ENCODE assay signal across 9 cellular contexts in the genomic region with DNA sequence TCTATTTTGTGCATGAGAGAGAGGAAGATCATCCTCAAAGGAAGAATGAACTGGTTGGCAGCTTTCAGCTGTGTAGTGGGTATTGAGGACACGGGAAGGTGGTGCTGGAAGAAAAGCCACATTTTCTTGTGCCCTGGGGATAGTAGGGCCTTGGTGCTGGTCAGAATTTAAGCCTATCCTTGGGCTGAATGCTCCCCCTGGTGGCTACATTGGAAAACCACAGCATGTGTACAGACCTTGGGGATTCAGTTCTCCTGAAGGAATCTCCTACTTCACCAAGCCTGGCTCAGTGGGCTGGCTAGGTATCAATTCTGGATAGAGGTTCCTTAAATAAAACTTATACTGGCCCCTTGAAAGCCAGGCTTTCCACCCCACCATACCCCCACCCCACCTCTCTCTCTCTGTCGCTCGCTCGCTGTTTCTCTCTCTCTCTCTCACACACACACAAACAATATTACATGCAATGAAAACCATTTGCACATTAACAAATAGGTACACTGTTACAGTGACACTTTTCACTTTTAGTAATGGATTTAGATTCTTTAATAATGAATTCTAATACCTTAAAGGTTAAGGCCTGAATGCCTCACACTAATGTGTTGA. TPM values are rescaled to one million over a fixed set of nuclear protein-coding genes. Genes with fewer than 3 reads are reported as not detected.
DNase-seq lines count a peak whose midpoint lies in the region; ATAC-seq, FAIRE-seq and TF ChIP-seq lines count a peak whose summit lies in the region.
"Had no signal": no experiment of that assay in that cellular context is flagged by ENCODE, and none has a peak within 500 bp of the region (broad histone marks: within the 10 kb centered on the region; RNA-seq: fewer than 3 reads in every experiment).

No MANE protein-coding gene starts in this region.

- no peaks in the 10 kb centered on the region for H3K27me3 ChIP-seq in bronchial epithelial cell (ENCODE audit: control insufficient read depth, insufficient read depth, low read length)

- no peak overlapping the region for H3K4me3 ChIP-seq in bronchial epithelial cell (ENCODE audit: low read depth, low read length)

- no peaks in the 10 kb centered on the region for H3K36me3 ChIP-seq in bronchial epithelial cell (ENCODE audit: control insufficient read depth, insufficient read depth, low read length)

- H3K27ac ChIP-seq in substantia nigra (ENCODE audit: low read depth, low read length, poor library complexity, severe bottlenecking), result no peak overlapping the region

- peak; percentile 82 for ATAC-seq in GM21447 (IDR thresholded peaks at IDR 0.05; ENCODE audit: unreplicated experiment)
- ATAC-seq in left lobe of liver, result peak; percentile 97

- DNase-seq in NCI-H2171 treated with DMSO at 0.1 percent for 48 hours (lab: John Stamatoyannopoulos, UW), result peak; percentile 13
- DNase-seq in NCI-H2171 (lab: John Stamatoyannopoulos, UW), result no peak
- peak; percentile 45 for DNase-seq in HPDE6-E6E7 (ENCODE audit: extremely low spot score)
- peak; percentile 39 for DNase-seq in RPMI8226
- peak; percentile 58 for DNase-seq in bronchial epithelial cell (ENCODE audit: low read depth)
- peak; percentile 55 for DNase-seq in left lobe of liver (ENCODE audit: low spot score)
- peak in 33 of 49 donors; percentile 1 to 51 (median 21) for DNase-seq in substantia nigra (lab: John Stamatoyannopoulos, UW)

- no peak for FAIRE-seq in bronchial epithelial cell (lab: Jason Lieb, UNC)
- FAIRE-seq: colon had no signal

- TF ChIP-seq CTCF in bronchial epithelial cell (IDR thresholded peaks at IDR 0.05; ENCODE audit: insufficient read depth, low read length, severe bottlenecking), result peak; percentile 86

RNA-seq across cellular contexts. Expression of a gene that starts 2.8 kb away (rescaled TPM):
- total RNA-seq in bronchial epithelial cell (not detected in 2 replicates), left lobe of liver (not detected)

RNA-seq across cellular contexts. Expression of a gene that starts 29.5 kb away (rescaled TPM):
- total RNA-seq in bronchial epithelial cell (not detected in 2 replicates), left lobe of liver (not detected)

RNA-seq across cellular contexts. Expression of a gene that starts 37.5 kb away (rescaled TPM):
- total RNA-seq in bronchial epithelial cell (not detected in 2 replicates), left lobe of liver (0.15 TPM)

RNA-seq across cellular contexts. Expression of a gene that starts 41.1 kb away (rescaled TPM):
- not detected in 2 replicates for total RNA-seq in bronchial epithelial cell
- not detected for total RNA-seq in left lobe of liver

RNA-seq across cellular contexts. Expression of a gene that starts 56.7 kb away (rescaled TPM):
- total RNA-seq in bronchial epithelial cell (not detected in 2 replicates), left lobe of liver (not detected)
